1 cellular context compared by ENCODE assay signal in genomic region chr1:1307908-1308755, GRCh38.
TF ChIP-seq lines count a peak whose summit lies in the region.

TSS of gene ACAP3 (minus strand) at chr1:1307930. CDS start at chr1:1307815, 115 bp downstream.
TSS of gene PUSL1 (plus strand) at chr1:1308597. CDS start at chr1:1308644, 47 bp downstream.

TF ChIP-seq in K562, 482 proteins besides CTCF, POLR2A, EP300 and RAD21 (continued from another document and continues in another):
- no peak; the same call in none of the 2 replicates for TF ChIP-seq ZBTB40 (IDR thresholded peaks at IDR 0.05)
- no peak; the same call in 1 of the 2 replicates for TF ChIP-seq ZBTB40 (CRISPR knock-in tag; IDR thresholded peaks at IDR 0.05)
- TF ChIP-seq RUNX1 (IDR thresholded peaks at IDR 0.05; ENCODE audit: low read depth): no peak
- TF ChIP-seq U2AF2 (optimal IDR thresholded peaks at IDR 0.05; ENCODE audit: low read depth, low read length): no peak
- no peak for TF ChIP-seq HDAC3 (IDR thresholded peaks at IDR 0.05; ENCODE audit: borderline replicate concordance, partially characterized antibody)
- TF ChIP-seq CHD7 (IDR thresholded peaks at IDR 0.05; ENCODE audit: low read depth, low read length): no peak
- no peak for TF ChIP-seq ZNF212 (CRISPR knock-in tag; IDR thresholded peaks at IDR 0.05)
- TF ChIP-seq, protein P1, sequence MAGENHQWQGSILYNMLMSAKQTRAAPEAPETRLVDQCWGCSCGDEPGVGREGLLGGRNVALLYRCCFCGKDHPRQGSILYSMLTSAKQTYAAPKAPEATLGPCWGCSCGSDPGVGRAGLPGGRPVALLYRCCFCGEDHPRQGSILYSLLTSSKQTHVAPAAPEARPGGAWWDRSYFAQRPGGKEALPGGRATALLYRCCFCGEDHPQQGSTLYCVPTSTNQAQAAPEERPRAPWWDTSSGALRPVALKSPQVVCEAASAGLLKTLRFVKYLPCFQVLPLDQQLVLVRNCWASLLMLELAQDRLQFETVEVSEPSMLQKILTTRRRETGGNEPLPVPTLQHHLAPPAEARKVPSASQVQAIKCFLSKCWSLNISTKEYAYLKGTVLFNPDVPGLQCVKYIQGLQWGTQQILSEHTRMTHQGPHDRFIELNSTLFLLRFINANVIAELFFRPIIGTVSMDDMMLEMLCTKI (IDR thresholded peaks at IDR 0.05; ENCODE audit: partially characterized antibody): no peak
- TF ChIP-seq KAT2B (IDR thresholded peaks at IDR 0.05; ENCODE audit: low read depth, low read length): no peak
- TF ChIP-seq PTRF (tag; IDR thresholded peaks at IDR 0.05): no peak
- no peak for TF ChIP-seq COPS2 (conservative IDR thresholded peaks at IDR 0.05)
- peak; percentile 100 for TF ChIP-seq CTBP1 (IDR thresholded peaks at IDR 0.05; ENCODE audit: borderline replicate concordance)
- no peak for TF ChIP-seq GTF2B (IDR thresholded peaks at IDR 0.05; ENCODE audit: extremely low read depth, insufficient read length)
- no peak for TF ChIP-seq NFE2L1 (tag; IDR thresholded peaks at IDR 0.05; ENCODE audit: borderline replicate concordance, low read depth)
- no peak for TF ChIP-seq ZNF785 (CRISPR knock-in tag; IDR thresholded peaks at IDR 0.05)
- TF ChIP-seq, protein P2, sequence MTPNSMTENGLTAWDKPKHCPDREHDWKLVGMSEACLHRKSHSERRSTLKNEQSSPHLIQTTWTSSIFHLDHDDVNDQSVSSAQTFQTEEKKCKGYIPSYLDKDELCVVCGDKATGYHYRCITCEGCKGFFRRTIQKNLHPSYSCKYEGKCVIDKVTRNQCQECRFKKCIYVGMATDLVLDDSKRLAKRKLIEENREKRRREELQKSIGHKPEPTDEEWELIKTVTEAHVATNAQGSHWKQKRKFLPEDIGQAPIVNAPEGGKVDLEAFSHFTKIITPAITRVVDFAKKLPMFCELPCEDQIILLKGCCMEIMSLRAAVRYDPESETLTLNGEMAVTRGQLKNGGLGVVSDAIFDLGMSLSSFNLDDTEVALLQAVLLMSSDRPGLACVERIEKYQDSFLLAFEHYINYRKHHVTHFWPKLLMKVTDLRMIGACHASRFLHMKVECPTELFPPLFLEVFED (CRISPR knock-in tag; conservative IDR thresholded peaks at IDR 0.05): no peak
- TF ChIP-seq, protein P3, sequence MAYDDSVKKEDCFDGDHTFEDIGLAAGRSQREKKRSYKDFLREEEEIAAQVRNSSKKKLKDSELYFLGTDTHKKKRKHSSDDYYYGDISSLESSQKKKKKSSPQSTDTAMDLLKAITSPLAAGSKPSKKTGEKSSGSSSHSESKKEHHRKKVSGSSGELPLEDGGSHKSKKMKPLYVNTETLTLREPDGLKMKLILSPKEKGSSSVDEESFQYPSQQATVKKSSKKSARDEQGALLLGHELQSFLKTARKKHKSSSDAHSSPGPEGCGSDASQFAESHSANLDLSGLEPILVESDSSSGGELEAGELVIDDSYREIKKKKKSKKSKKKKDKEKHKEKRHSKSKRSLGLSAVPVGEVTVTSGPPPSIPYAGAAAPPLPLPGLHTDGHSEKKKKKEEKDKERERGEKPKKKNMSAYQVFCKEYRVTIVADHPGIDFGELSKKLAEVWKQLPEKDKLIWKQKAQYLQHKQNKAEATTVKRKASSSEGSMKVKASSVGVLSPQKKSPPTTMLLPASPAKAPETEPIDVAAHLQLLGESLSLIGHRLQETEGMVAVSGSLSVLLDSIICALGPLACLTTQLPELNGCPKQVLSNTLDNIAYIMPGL (CRISPR knock-in tag; IDR thresholded peaks at IDR 0.05): no peak; the same call in none of the 2 replicates
- peak; percentile 83 for TF ChIP-seq ZNF12 (CRISPR knock-in tag; IDR thresholded peaks at IDR 0.05)
- no peak for TF ChIP-seq PURB (CRISPR knock-in tag; IDR thresholded peaks at IDR 0.05; ENCODE audit: low read depth)
- no peak for TF ChIP-seq POLR3G (IDR thresholded peaks at IDR 0.05; ENCODE audit: extremely low read depth, insufficient read length, insufficient replicate concordance)
- no peak for TF ChIP-seq SREBF2 (CRISPR knock-in tag; IDR thresholded peaks at IDR 0.05)
- peak; percentile 81; the same call in 1 of the 2 replicates for TF ChIP-seq PHF8 (IDR thresholded peaks at IDR 0.05; ENCODE audit: borderline replicate concordance, low read length)
- TF ChIP-seq, protein P4, sequence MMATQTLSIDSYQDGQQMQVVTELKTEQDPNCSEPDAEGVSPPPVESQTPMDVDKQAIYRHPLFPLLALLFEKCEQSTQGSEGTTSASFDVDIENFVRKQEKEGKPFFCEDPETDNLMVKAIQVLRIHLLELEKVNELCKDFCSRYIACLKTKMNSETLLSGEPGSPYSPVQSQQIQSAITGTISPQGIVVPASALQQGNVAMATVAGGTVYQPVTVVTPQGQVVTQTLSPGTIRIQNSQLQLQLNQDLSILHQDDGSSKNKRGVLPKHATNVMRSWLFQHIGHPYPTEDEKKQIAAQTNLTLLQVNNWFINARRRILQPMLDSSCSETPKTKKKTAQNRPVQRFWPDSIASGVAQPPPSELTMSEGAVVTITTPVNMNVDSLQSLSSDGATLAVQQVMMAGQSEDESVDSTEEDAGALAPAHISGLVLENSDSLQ (IDR thresholded peaks at IDR 0.05): peak; percentile 23; the same call in 1 of the 2 replicates
- TF ChIP-seq HDGF (IDR thresholded peaks at IDR 0.05): no peak
- TF ChIP-seq ZC3H4 (CRISPR knock-in tag; IDR thresholded peaks at IDR 0.05; ENCODE audit: borderline replicate concordance): no peak
- no peak for TF ChIP-seq ZKSCAN3 (CRISPR knock-in tag; IDR thresholded peaks at IDR 0.05)
- no peak for TF ChIP-seq GATAD2A (IDR thresholded peaks at IDR 0.05)
- TF ChIP-seq GABPB1 (CRISPR knock-in tag; IDR thresholded peaks at IDR 0.05): peak; percentile 79
- TF ChIP-seq BACH1 (tag; IDR thresholded peaks at IDR 0.05): no peak
